In the genomic region with DNA sequence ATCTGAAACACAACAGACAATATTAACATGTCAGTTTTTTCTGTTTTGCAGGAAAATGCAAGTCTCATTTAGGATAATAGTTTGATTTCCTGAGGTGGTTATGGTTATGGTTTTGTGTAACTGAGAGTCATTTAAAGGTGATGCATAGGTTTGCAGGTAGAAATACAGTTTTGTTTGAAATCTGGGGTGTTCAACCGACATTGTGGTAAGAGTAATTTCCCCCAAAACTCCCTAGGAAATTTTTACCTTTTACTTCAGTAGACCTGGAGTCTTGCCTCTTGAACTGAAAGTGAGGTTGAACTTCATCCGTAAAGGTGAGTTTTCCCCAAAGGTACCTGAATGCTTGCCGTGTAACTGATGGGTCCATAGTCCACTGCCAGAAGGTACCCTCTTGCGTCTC, we compare ENCODE assay signal across 1 cellular context.
TF ChIP-seq lines count a peak whose summit lies in the region.

No MANE protein-coding gene starts in this region.

TF ChIP-seq in HepG2, 621 proteins besides CTCF, POLR2A, EP300 and RAD21 (continued from another document):
- TF ChIP-seq, protein P1, sequence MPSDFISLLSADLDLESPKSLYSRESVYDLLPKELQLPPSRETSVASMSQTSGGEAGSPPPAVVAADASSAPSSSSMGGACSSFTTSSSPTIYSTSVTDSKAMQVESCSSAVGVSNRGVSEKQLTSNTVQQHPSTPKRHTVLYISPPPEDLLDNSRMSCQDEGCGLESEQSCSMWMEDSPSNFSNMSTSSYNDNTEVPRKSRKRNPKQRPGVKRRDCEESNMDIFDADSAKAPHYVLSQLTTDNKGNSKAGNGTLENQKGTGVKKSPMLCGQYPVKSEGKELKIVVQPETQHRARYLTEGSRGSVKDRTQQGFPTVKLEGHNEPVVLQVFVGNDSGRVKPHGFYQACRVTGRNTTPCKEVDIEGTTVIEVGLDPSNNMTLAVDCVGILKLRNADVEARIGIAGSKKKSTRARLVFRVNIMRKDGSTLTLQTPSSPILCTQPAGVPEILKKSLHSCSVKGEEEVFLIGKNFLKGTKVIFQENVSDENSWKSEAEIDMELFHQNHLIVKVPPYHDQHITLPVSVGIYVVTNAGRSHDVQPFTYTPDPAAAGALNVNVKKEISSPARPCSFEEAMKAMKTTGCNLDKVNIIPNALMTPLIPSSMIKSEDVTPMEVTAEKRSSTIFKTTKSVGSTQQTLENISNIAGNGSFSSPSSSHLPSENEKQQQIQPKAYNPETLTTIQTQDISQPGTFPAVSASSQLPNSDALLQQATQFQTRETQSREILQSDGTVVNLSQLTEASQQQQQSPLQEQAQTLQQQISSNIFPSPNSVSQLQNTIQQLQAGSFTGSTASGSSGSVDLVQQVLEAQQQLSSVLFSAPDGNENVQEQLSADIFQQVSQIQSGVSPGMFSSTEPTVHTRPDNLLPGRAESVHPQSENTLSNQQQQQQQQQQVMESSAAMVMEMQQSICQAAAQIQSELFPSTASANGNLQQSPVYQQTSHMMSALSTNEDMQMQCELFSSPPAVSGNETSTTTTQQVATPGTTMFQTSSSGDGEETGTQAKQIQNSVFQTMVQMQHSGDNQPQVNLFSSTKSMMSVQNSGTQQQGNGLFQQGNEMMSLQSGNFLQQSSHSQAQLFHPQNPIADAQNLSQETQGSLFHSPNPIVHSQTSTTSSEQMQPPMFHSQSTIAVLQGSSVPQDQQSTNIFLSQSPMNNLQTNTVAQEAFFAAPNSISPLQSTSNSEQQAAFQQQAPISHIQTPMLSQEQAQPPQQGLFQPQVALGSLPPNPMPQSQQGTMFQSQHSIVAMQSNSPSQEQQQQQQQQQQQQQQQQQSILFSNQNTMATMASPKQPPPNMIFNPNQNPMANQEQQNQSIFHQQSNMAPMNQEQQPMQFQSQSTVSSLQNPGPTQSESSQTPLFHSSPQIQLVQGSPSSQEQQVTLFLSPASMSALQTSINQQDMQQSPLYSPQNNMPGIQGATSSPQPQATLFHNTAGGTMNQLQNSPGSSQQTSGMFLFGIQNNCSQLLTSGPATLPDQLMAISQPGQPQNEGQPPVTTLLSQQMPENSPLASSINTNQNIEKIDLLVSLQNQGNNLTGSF (CRISPR knock-in tag; IDR thresholded peaks at IDR 0.05) = no peak
- no peak for TF ChIP-seq ZSCAN9 (CRISPR knock-in tag; IDR thresholded peaks at IDR 0.05; ENCODE audit: borderline replicate concordance)
- TF ChIP-seq NCOA2 (CRISPR knock-in tag; IDR thresholded peaks at IDR 0.05) = no peak
- no peak for TF ChIP-seq NR2F2 (IDR thresholded peaks at IDR 0.05; ENCODE audit: borderline replicate concordance, low read depth)
- TF ChIP-seq ZFP36L1 (CRISPR knock-in tag; IDR thresholded peaks at IDR 0.05) = no peak
- TF ChIP-seq, protein P2, sequence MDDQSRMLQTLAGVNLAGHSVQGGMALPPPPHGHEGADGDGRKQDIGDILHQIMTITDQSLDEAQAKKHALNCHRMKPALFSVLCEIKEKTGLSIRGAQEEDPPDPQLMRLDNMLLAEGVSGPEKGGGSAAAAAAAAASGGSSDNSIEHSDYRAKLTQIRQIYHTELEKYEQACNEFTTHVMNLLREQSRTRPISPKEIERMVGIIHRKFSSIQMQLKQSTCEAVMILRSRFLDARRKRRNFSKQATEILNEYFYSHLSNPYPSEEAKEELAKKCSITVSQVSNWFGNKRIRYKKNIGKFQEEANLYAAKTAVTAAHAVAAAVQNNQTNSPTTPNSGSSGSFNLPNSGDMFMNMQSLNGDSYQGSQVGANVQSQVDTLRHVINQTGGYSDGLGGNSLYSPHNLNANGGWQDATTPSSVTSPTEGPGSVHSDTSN (CRISPR knock-in tag; IDR thresholded peaks at IDR 0.05; ENCODE audit: borderline replicate concordance) = no peak
- TF ChIP-seq, protein P3, sequence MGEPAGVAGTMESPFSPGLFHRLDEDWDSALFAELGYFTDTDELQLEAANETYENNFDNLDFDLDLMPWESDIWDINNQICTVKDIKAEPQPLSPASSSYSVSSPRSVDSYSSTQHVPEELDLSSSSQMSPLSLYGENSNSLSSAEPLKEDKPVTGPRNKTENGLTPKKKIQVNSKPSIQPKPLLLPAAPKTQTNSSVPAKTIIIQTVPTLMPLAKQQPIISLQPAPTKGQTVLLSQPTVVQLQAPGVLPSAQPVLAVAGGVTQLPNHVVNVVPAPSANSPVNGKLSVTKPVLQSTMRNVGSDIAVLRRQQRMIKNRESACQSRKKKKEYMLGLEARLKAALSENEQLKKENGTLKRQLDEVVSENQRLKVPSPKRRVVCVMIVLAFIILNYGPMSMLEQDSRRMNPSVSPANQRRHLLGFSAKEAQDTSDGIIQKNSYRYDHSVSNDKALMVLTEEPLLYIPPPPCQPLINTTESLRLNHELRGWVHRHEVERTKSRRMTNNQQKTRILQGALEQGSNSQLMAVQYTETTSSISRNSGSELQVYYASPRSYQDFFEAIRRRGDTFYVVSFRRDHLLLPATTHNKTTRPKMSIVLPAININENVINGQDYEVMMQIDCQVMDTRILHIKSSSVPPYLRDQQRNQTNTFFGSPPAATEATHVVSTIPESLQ (CRISPR knock-in tag; conservative IDR thresholded peaks at IDR 0.05) = no peak
- TF ChIP-seq ZNF530 (CRISPR knock-in tag; IDR thresholded peaks at IDR 0.05; ENCODE audit: low read depth) = no peak
- TF ChIP-seq ZNF790 (CRISPR knock-in tag; IDR thresholded peaks at IDR 0.05; ENCODE audit: borderline replicate concordance) = no peak
- TF ChIP-seq, protein P4, sequence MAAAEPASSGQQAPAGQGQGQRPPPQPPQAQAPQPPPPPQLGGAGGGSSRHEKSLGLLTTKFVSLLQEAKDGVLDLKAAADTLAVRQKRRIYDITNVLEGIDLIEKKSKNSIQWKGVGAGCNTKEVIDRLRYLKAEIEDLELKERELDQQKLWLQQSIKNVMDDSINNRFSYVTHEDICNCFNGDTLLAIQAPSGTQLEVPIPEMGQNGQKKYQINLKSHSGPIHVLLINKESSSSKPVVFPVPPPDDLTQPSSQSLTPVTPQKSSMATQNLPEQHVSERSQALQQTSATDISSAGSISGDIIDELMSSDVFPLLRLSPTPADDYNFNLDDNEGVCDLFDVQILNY (CRISPR knock-in tag; conservative IDR thresholded peaks at IDR 0.05) = no peak
- no peak for TF ChIP-seq ATF7-NPFF (CRISPR knock-in tag; IDR thresholded peaks at IDR 0.05; ENCODE audit: low read depth)
- no peak for TF ChIP-seq ZNF20 (CRISPR knock-in tag; IDR thresholded peaks at IDR 0.05)
- no peak for TF ChIP-seq ATM (IDR thresholded peaks at IDR 0.05; ENCODE audit: borderline replicate concordance)
- TF ChIP-seq, protein P5, sequence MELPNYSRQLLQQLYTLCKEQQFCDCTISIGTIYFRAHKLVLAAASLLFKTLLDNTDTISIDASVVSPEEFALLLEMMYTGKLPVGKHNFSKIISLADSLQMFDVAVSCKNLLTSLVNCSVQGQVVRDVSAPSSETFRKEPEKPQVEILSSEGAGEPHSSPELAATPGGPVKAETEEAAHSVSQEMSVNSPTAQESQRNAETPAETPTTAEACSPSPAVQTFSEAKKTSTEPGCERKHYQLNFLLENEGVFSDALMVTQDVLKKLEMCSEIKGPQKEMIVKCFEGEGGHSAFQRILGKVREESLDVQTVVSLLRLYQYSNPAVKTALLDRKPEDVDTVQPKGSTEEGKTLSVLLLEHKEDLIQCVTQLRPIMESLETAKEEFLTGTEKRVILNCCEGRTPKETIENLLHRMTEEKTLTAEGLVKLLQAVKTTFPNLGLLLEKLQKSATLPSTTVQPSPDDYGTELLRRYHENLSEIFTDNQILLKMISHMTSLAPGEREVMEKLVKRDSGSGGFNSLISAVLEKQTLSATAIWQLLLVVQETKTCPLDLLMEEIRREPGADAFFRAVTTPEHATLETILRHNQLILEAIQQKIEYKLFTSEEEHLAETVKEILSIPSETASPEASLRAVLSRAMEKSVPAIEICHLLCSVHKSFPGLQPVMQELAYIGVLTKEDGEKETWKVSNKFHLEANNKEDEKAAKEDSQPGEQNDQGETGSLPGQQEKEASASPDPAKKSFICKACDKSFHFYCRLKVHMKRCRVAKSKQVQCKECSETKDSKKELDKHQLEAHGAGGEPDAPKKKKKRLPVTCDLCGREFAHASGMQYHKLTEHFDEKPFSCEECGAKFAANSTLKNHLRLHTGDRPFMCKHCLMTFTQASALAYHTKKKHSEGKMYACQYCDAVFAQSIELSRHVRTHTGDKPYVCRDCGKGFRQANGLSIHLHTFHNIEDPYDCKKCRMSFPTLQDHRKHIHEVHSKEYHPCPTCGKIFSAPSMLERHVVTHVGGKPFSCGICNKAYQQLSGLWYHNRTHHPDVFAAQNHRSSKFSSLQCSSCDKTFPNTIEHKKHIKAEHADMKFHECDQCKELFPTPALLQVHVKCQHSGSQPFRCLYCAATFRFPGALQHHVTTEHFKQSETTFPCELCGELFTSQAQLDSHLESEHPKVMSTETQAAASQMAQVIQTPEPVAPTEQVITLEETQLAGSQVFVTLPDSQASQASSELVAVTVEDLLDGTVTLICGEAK (IDR thresholded peaks at IDR 0.05) = no peak
- TF ChIP-seq, protein P5 (CRISPR knock-in tag; IDR thresholded peaks at IDR 0.05) = no peak
- no peak for TF ChIP-seq KAT8 (CRISPR knock-in tag; IDR thresholded peaks at IDR 0.05)
